ENCODE assay signal across 12 cellular contexts in genomic region chr22:37742374-37743092, GRCh38. TPM values are rescaled to one million over a fixed set of nuclear protein-coding genes. Genes with fewer than 3 reads are reported as not detected.
DNase-seq lines count a peak whose midpoint lies in the region; FAIRE-seq and TF ChIP-seq lines count a peak whose summit lies in the region.
"Had no signal": no experiment of that assay in that cellular context is flagged by ENCODE, and none has a peak within 500 bp of the region (broad histone marks: within the 10 kb centered on the region; RNA-seq: fewer than 3 reads in every experiment).

No MANE protein-coding gene starts in this region.

- H3K9me3 ChIP-seq in AG04450 (ENCODE audit: control insufficient read depth, insufficient read depth, low read length) (no peaks in the 10 kb centered on the region; the same call in 1 of the 2 replicates), astrocyte (ENCODE audit: insufficient read depth, low read depth, low read length) (no peaks in the 10 kb centered on the region), HAP-1 (no peaks in the 10 kb centered on the region), H9 (ENCODE audit: control insufficient read depth, low read depth, low read length) (no peaks in the 10 kb centered on the region)

- H3K27me3 Mint-ChIP-seq in astrocyte (ENCODE audit: low read depth, unreplicated experiment) (peaks cover 5% of the 10 kb centered on the region), H9 (ENCODE audit: low read depth) (peaks cover 60% of the 10 kb centered on the region)

- H2BK15ac ChIP-seq in H9 (ENCODE audit: low read depth, low read length): no peak overlapping the region

- H3K27ac Mint-ChIP-seq in astrocyte (ENCODE audit: unreplicated experiment) (peak overlapping the region; percentile 69), H9 (no peak overlapping the region)
- H3K27ac Mint-ChIP-seq: activated CD8-positive, alpha-beta T cell treated with anti-CD3 and anti-CD28 coated beads for 36 hours had no signal

- H4K91ac ChIP-seq in H9 (ENCODE audit: insufficient read length, low read depth, low read length): no peak overlapping the region

- H2BK5ac ChIP-seq in H9 (ENCODE audit: insufficient read length, low read length): no peak overlapping the region

- H3K4me1 Mint-ChIP-seq in astrocyte (ENCODE audit: low read depth, unreplicated experiment) (peaks cover 30% of the 10 kb centered on the region), H9 (peaks cover 9 to 24% of the 10 kb centered on the region in 2 experiments)

- H3K79me1 ChIP-seq in H9 (ENCODE audit: insufficient read depth, low read depth, low read length, poor library complexity, severe bottlenecking): no peaks in the 10 kb centered on the region

- no peak overlapping the region for H3K56ac ChIP-seq in H9 (ENCODE audit: insufficient read length, low read depth, low read length)

- in situ Hi-C loops in HAP-1 (cut with MboI; ENCODE audit: low sequenced_read_pairs): no loop called here

- H3K18ac ChIP-seq in H9 (ENCODE audit: insufficient read length, low read depth, low read length): no peak overlapping the region

- H3K4me3 Mint-ChIP-seq in astrocyte (ENCODE audit: unreplicated experiment): no peak overlapping the region
- no peak overlapping the region; a peak in 2 of 5 replicates for H3K4me3 Mint-ChIP-seq in H9
- H3K4me3 Mint-ChIP-seq: activated CD8-positive, alpha-beta T cell treated with anti-CD3 and anti-CD28 coated beads for 36 hours had no signal

- no peaks in the 10 kb centered on the region for H3K27me3 ChIP-seq in AG04450 (ENCODE audit: control insufficient read depth, insufficient read depth, low read length)
- H3K27me3 ChIP-seq in astrocyte (ENCODE audit: insufficient read depth, low read length): no peaks in the 10 kb centered on the region
- H3K27me3 ChIP-seq in HAP-1 (ENCODE audit: low read depth): no peaks in the 10 kb centered on the region
- H3K27me3 ChIP-seq in H9 (ENCODE audit: insufficient read depth, low read length): peaks cover 19% of the 10 kb centered on the region; the same call in 1 of the 2 replicates

- peaks cover 2% of the 10 kb centered on the region for H3K9me3 Mint-ChIP-seq in astrocyte (ENCODE audit: unreplicated experiment)
- H3K9me3 Mint-ChIP-seq in H9: no peaks in the 10 kb centered on the region
- H3K9me3 Mint-ChIP-seq: activated CD8-positive, alpha-beta T cell treated with anti-CD3 and anti-CD28 coated beads for 36 hours had no signal

- TF ChIP-seq CTCF in AG04450 (IDR thresholded peaks at IDR 0.05; ENCODE audit: low read depth, low read length) (no peak), astrocyte (IDR thresholded peaks at IDR 0.05; ENCODE audit: insufficient read depth, low read depth, low read length) (no peak), H9 (conservative IDR thresholded peaks at IDR 0.05) (no peak)

- DNase-seq in AG04450 (ENCODE audit: low read depth, low spot score) (peak; percentile 73), HT-29 (ENCODE audit: low spot score) (peak; percentile 67), astrocyte (ENCODE audit: low read depth) (peak; percentile 86), kidney tubule cell (ENCODE audit: low spot score) (peak; percentile 93), NCI-H524 treated with DMSO at 0.1 percent for 48 hours (lab: John Stamatoyannopoulos, UW) (no peak), HAP-1 (ENCODE audit: low spot score in 2 of 2) (no peak), NCI-H1930 (lab: John Stamatoyannopoulos, UW) (no peak), H9 (no peak)
- DNase-seq: activated CD8-positive, alpha-beta T cell treated with anti-CD3 and anti-CD28 coated beads for 36 hours; H7; head of caudate nucleus; NCI-H1417 treated with DMSO at 0.1 percent for 48 hours had no signal

- H4K5ac ChIP-seq in H9 (ENCODE audit: insufficient read length, low read depth, low read length): no peak overlapping the region

- H3K27ac ChIP-seq in AG04450 (ENCODE audit: low read depth, low read length): peak overlapping the region; percentile 89
- H3K27ac ChIP-seq in astrocyte (ENCODE audit: low read depth, low read length): peak overlapping the region; percentile 12
- no peak overlapping the region for H3K27ac ChIP-seq in H9 (ENCODE audit: insufficient read length, low read depth, low read length)

- no peak overlapping the region for H3K4ac ChIP-seq in H9 (ENCODE audit: low read depth, low read length)

- H3K36me3 ChIP-seq in astrocyte (ENCODE audit: insufficient read depth, low read length) (no peaks in the 10 kb centered on the region), HAP-1 (replicated peaks) (0 out of 2 replicates have a peak, but pooled peaks cover 3% of the 10 kb centered on the region)

- H3K14ac ChIP-seq in H9 (ENCODE audit: insufficient read depth, low read length): no peak overlapping the region

- H2AFZ ChIP-seq in astrocyte (ENCODE audit: low read depth, low read length): no peak overlapping the region
- H2AFZ ChIP-seq in H9 (ENCODE audit: low read length): no peak overlapping the region

- H3K4me1 ChIP-seq in astrocyte (ENCODE audit: insufficient read depth, low read length) (peaks cover 39% of the 10 kb centered on the region), HAP-1 (peaks cover 5% of the 10 kb centered on the region), H9 (ENCODE audit: insufficient read depth, low read length) (no peaks in the 10 kb centered on the region)

- POLR2A ChIA-PET in AG04450 (lab: Yijun Ruan, JAX): interaction anchor here (1.0 to 3.0 kb wide), 2 partner anchors 67 to 134 kb away, joined by 4 to 11 read pairs; partner anchors contain the start of genes GGA1 and LGALS1

- peak overlapping the region; percentile 9 for H3K9ac ChIP-seq in astrocyte (ENCODE audit: low read length)
- H3K9ac ChIP-seq in H9 (ENCODE audit: extremely low read depth, insufficient read length, low read length): no peak overlapping the region

- no peak overlapping the region for H3K23ac ChIP-seq in H9 (ENCODE audit: insufficient read length, low read depth, low read length)

- H2BK120ac ChIP-seq in H9 (ENCODE audit: low read depth, low read length, poor library complexity, severe bottlenecking): no peak overlapping the region

- H3T11ph ChIP-seq in H9 (ENCODE audit: low read length): no peak overlapping the region

- H2BK12ac ChIP-seq in H9 (ENCODE audit: insufficient read length, low read depth, low read length): no peak overlapping the region

- H3K36me3 Mint-ChIP-seq in astrocyte (ENCODE audit: low read depth, unreplicated experiment) (no peaks in the 10 kb centered on the region), H9 (ENCODE audit: insufficient read depth in 1 of 3, low read depth in 3 of 3) (peaks cover 4 to 30% (median 23%) of the 10 kb centered on the region in 3 experiments; a peak in 6 of 7 replicates)

- no peak overlapping the region for H4K8ac ChIP-seq in H9 (replicated peaks; ENCODE audit: insufficient read length, low read depth, low read length)

- no peak overlapping the region for H3K4me3 ChIP-seq in AG04450 (ENCODE audit: low read depth, low read length)
- no peak overlapping the region for H3K4me3 ChIP-seq in astrocyte (ENCODE audit: insufficient read depth, low read depth, low read length)
- H3K4me3 ChIP-seq in HAP-1: no peak overlapping the region

- H3K4me2 ChIP-seq in astrocyte (ENCODE audit: low read length): peak overlapping the region; percentile 73
- no peak overlapping the region for H3K4me2 ChIP-seq in H9 (ENCODE audit: insufficient read depth, insufficient read length, low read length)

- WGBS in H9 (ENCODE audit: extremely low coverage, insufficient read length, low lambda C conversion rate): no CpG with 5 or more reads among the region's 14 CpGs

- no peak overlapping the region for H2BK20ac ChIP-seq in H9 (ENCODE audit: low read depth, low read length, poor library complexity, severe bottlenecking)

- H3K79me2 ChIP-seq in astrocyte (ENCODE audit: insufficient read depth, low read length): peaks cover 20% of the 10 kb centered on the region
- no peaks in the 10 kb centered on the region for H3K79me2 ChIP-seq in H9 (ENCODE audit: insufficient read depth, low read length)

- peaks cover 2% of the 10 kb centered on the region for H4K20me1 ChIP-seq in astrocyte (ENCODE audit: insufficient read depth, low read length)
- no peaks in the 10 kb centered on the region for H4K20me1 ChIP-seq in H9 (ENCODE audit: control insufficient read depth, insufficient read depth, insufficient read length)

- CTCF ChIA-PET in AG04450 (lab: Charles Lee): no interaction called here

- H3K23me2 ChIP-seq in H9 (ENCODE audit: insufficient read length, low read depth, low read length, poor library complexity, severe bottlenecking): peaks cover 8% of the 10 kb centered on the region

- peak; percentile 69 for FAIRE-seq in astrocyte (lab: Jason Lieb, UNC)

- no peak overlapping the region for H2AK5ac ChIP-seq in H9 (ENCODE audit: insufficient read length, low read length)

RNA-seq across cellular contexts. Expression of gene TRIOBP, which starts 45.7 kb away (rescaled TPM):
- 37.0 and 76.4 TPM in 2 replicates for polyA plus RNA-seq in AG04450 (2011; rRNA removed)
- polyA minus RNA-seq in AG04450 (2011; rRNA and poly(A)+ RNA removed): 78.8 and 114 TPM in 2 replicates
- 91.3 and 98.4 TPM in 2 replicates for total RNA-seq in HT-29 (2014; rRNA removed; shearing (Covaris generic))
- total RNA-seq in astrocyte: 40.6 and 41.5 TPM in 2 replicates
- 50.8 and 52.7 TPM in 2 replicates for total RNA-seq in H9 (2021)

RNA-seq across cellular contexts. Expression of gene NOL12, which starts 56.4 kb away (rescaled TPM):
- polyA plus RNA-seq in AG04450 (2011; rRNA removed): 10.4 and 11.8 TPM in 2 replicates
- polyA minus RNA-seq in AG04450 (2011; rRNA and poly(A)+ RNA removed): 10.9 and 13.9 TPM in 2 replicates
- 25.2 and 42.3 TPM in 2 replicates for total RNA-seq in HT-29 (2014; rRNA removed; shearing (Covaris generic))
- total RNA-seq in astrocyte (17.9 and 18.1 TPM in 2 replicates), H9 (2021) (30.4 and 35.4 TPM in 2 replicates)

Comparison
In these comparisons a context has a peak if more than half of its experiments do, and no peak if none do; other contexts are left out.
1. DNase-seq: peak in AG04450 (single experiment), HT-29 (single experiment), astrocyte (single experiment) and kidney tubule cell (single experiment); none in NCI-H524 treated with DMSO at 0.1 percent for 48 hours (single experiment), HAP-1 (0 of 2), NCI-H1930 (0 of 2) and H9 (single experiment).